Comparison of ENCODE assay signal across 17 cellular contexts in genomic region chr2:88180594-88181240, GRCh38. TPM values are rescaled to one million over a fixed set of nuclear protein-coding genes. Genes with fewer than 3 reads are reported as not detected.
DNase-seq lines count a peak whose midpoint lies in the region; TF ChIP-seq lines count a peak whose summit lies in the region.
"Had no signal": no experiment of that assay in that cellular context is flagged by ENCODE, and none has a peak within 500 bp of the region (broad histone marks: within the 10 kb centered on the region; RNA-seq: fewer than 3 reads in every experiment).

No MANE protein-coding gene starts in this region.

- H4K91ac ChIP-seq in trophoblast cell (ENCODE audit: low read depth, low read length): no peak overlapping the region

- H3K4ac ChIP-seq in trophoblast cell (ENCODE audit: low read depth, low read length): no peak overlapping the region

- no peak overlapping the region for H3K14ac ChIP-seq in trophoblast cell (ENCODE audit: low read length)

- H2BK5ac ChIP-seq in trophoblast cell (ENCODE audit: low read depth, low read length, poor library complexity): no peak overlapping the region

- no CpG with 5 or more reads among the region's 7 CpGs for WGBS in trophoblast cell (ENCODE audit: extremely low coverage, insufficient coverage, insufficient read length)

- H4K12ac ChIP-seq in trophoblast cell (ENCODE audit: low read depth, low read length): no peak overlapping the region

- H3K4me1 ChIP-seq in trophoblast cell (ENCODE audit: control insufficient read depth in 1 of 2, insufficient read depth in 2 of 2, low read length in 2 of 2): no peaks in the 10 kb centered on the region
- H3K4me1 ChIP-seq in Peyer's patch: peaks cover 0 to 21% (median 0%) of the 10 kb centered on the region in 4 donors
- H3K4me1 ChIP-seq: suprapubic skin had no signal

- no peak overlapping the region for H4K8ac ChIP-seq in trophoblast cell (ENCODE audit: low read depth, low read length)

- H3K27me3 ChIP-seq in trophoblast cell (ENCODE audit: insufficient read depth, low read length) (no peaks in the 10 kb centered on the region), Peyer's patch (no peaks in the 10 kb centered on the region)
- H3K27me3 ChIP-seq: ovary, suprapubic skin had no signal

- H3K27ac ChIP-seq in epithelial cell of prostate (peak overlapping the region; percentile 27), trophoblast cell (ENCODE audit: low read depth, low read length) (no peak overlapping the region), Peyer's patch (peak overlapping the region in 1 of 4 donors; percentile 10)
- H3K27ac ChIP-seq: ovary, suprapubic skin had no signal

- H3K9me3 ChIP-seq in trophoblast cell (ENCODE audit: insufficient read depth, low read depth, low read length) (no peaks in the 10 kb centered on the region), Peyer's patch (no peaks in the 10 kb centered on the region)
- H3K9me3 ChIP-seq: ovary, suprapubic skin had no signal

- H3K4me3 ChIP-seq in trophoblast cell (ENCODE audit: low read depth, low read length): no peak overlapping the region
- H3K4me3 ChIP-seq in Peyer's patch: no peak overlapping the region
- H3K4me3 ChIP-seq: ovary, suprapubic skin had no signal

- H2AFZ ChIP-seq in trophoblast cell (ENCODE audit: insufficient read depth, low read length, poor library complexity): no peak overlapping the region

- no peak overlapping the region for H3K4me2 ChIP-seq in trophoblast cell (ENCODE audit: low read length)

- H3K36me3 ChIP-seq in trophoblast cell (ENCODE audit: control insufficient read depth in 1 of 2, insufficient read depth in 2 of 2, low read length in 2 of 2) (peaks cover 5 to 6% of the 10 kb centered on the region in 2 experiments), Peyer's patch (peaks cover 0 to 16% (median 0%) of the 10 kb centered on the region in 3 donors)
- H3K36me3 ChIP-seq: ovary had no signal

- TF ChIP-seq POLR2A in Peyer's patch (IDR thresholded peaks at IDR 0.05): no peak

- H2AK5ac ChIP-seq in trophoblast cell (ENCODE audit: low read length): no peak overlapping the region

- H3K18ac ChIP-seq in trophoblast cell (ENCODE audit: low read length): no peak overlapping the region

- no peak for TF ChIP-seq CTCF in Peyer's patch (IDR thresholded peaks at IDR 0.05)

- H3K23ac ChIP-seq in trophoblast cell (ENCODE audit: low read length): no peak overlapping the region

- H3K79me2 ChIP-seq in trophoblast cell (ENCODE audit: control insufficient read depth, insufficient read depth, low read length, poor library complexity): no peaks in the 10 kb centered on the region

- DNase-seq in NCI-H82 (lab: John Stamatoyannopoulos, UW) (peak; percentile 32), NCI-H82 treated with DMSO at 0.1 percent for 48 hours (lab: John Stamatoyannopoulos, UW; ENCODE audit: unreplicated experiment) (no peak), NCI-H69 (lab: John Stamatoyannopoulos, UW) (peak; percentile 32), epithelial cell of prostate (ENCODE audit: low read depth, low spot score) (peak; percentile 87), trophoblast cell (peak; percentile 42 to 50), kidney glomerular epithelial cell (lab: John Stamatoyannopoulos, UW) (no peak), Peyer's patch (no peak)
- no peak for DNase-seq in stimulated activated CD4-positive, alpha-beta T cell treated with anti-CD3 and anti-CD28 coated beads, Interleukin-15, amount 100 ng/mL, for 24 hours
- DNase-seq: activated CD4-positive, alpha-beta T cell treated with anti-CD3 and anti-CD28 coated beads, Interleukin-2, amount 50 U/mL, for 1 hour; midbrain; NCI-H1092; NCI-H446; ovary; RPMI8226 had no signal

- H2BK120ac ChIP-seq in trophoblast cell (ENCODE audit: insufficient read depth, low read length, poor library complexity): no peak overlapping the region

- H3K9ac ChIP-seq in trophoblast cell (ENCODE audit: low read length): no peak overlapping the region

- no peaks in the 10 kb centered on the region for H3K79me1 ChIP-seq in trophoblast cell (ENCODE audit: low read length)

- H2BK12ac ChIP-seq in trophoblast cell (ENCODE audit: low read length): no peak overlapping the region

RNA-seq across cellular contexts. Expression of gene THNSL2, which starts 10.6 kb away (rescaled TPM):
- polyA plus RNA-seq in trophoblast cell (2013): 6.3 and 7.0 TPM in 2 replicates
- 10 to 100 TPM in 3 of 4 donors, 1 to 10 TPM in 1; 2.5 to 68.5 (median 33.1) TPM for total RNA-seq in Peyer's patch
- total RNA-seq: glomerular endothelial cell had no signal

RNA-seq across cellular contexts. Expression of gene FABP1, which starts 52.9 kb away (rescaled TPM):
- not detected in 2 replicates for polyA plus RNA-seq in trophoblast cell (2013)
- total RNA-seq in Peyer's patch: 1,000 to 10,000 TPM in 2 of 4 donors, 100 to 1,000 TPM in 2; 598 to 2,513 (median 1,116) TPM
- total RNA-seq: activated T-helper 17 cell treated with anti-CD3 and anti-CD28 coated beads, Interleukin-2, amount 50 U/mL, for 72 hours; glomerular endothelial cell had no signal

Comparison
In these comparisons a context has a peak if more than half of its experiments do, and no peak if none do; other contexts are left out.
1. DNase-seq: peak in NCI-H82 (single experiment), NCI-H69 (single experiment), epithelial cell of prostate (single experiment) and trophoblast cell (2 of 2); none in NCI-H82 treated with DMSO at 0.1 percent for 48 hours (single experiment), kidney glomerular epithelial cell (single experiment), Peyer's patch (0 of 3) and stimulated activated CD4-positive, alpha-beta T cell treated with anti-CD3 and anti-CD28 coated beads, Interleukin-15, amount 100 ng/mL, for 24 hours (single experiment).